In the genomic region with DNA sequence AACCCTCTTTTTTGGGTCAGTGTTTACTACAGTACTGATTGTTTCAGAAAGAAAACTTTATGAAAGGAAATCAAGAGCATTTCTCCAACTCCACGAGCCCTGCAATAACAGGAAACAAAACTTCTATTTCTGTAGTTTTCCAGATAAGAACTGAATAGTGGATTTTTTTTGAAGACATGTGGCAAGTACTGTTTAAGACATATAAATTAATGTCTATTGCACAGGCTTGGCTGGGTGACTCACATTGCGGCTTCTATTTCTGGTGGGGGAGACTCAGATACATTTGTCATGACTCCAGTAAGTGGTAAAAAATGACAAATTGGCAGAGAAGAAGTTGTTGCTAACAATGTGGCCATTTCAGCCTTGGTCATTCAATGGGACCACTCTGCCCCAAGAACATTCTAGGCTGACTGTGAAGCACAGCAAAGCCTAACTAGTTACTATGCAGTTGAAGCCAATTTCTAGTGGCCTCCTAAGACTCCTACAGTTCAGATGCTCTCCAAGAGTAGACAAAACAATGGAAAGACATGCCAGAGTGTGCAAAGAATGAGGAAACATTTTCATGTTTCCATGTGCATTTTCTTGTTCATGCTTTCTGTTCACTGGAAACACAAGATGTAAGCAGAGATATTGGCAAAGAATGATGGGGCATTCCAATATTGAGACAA, we compare ENCODE assay signal across 11 cellular contexts.
DNase-seq lines count a peak whose midpoint lies in the region; ATAC-seq and TF ChIP-seq lines count a peak whose summit lies in the region.
"Had no signal": no experiment of that assay in that cellular context is flagged by ENCODE, and none has a peak within 500 bp of the region (broad histone marks: within the 10 kb centered on the region; RNA-seq: fewer than 3 reads in every experiment).

No MANE protein-coding gene starts in this region.

- no peak overlapping the region for H3K4me3 ChIP-seq in left ventricle myocardium inferior
- no peak overlapping the region for H3K4me3 ChIP-seq in RWPE2 (ENCODE audit: severe bottlenecking)
- H3K4me3 ChIP-seq in foreskin fibroblast (ENCODE audit: low read depth in 1 of 2, low read length in 2 of 2) = no peak overlapping the region
- no peak overlapping the region for H3K4me3 ChIP-seq in thoracic aorta
- H3K4me3 ChIP-seq: upper lobe of left lung had no signal

- peak; percentile 84 for ATAC-seq in RWPE2 (ENCODE audit: low read depth)
- peak; percentile 81 for ATAC-seq in thoracic aorta (ENCODE audit: insufficient number of reproducible peaks, low FRiP score, low read depth)
- ATAC-seq: sciatic nerve had no signal

- in situ Hi-C loops in ACHN (cut with HindIII; ENCODE audit: low pct_ligation_motif_present, low pct_unique_long_range_greater_than_20kb, low sequenced_read_pairs) = no loop called here

- H3K36me3 ChIP-seq in left ventricle myocardium inferior (no peaks in the 10 kb centered on the region), RWPE2 (ENCODE audit: low read depth) (no peaks in the 10 kb centered on the region), thoracic aorta (no peaks in the 10 kb centered on the region)
- H3K36me3 ChIP-seq: upper lobe of left lung had no signal

- no peaks in the 10 kb centered on the region for H3K9me3 ChIP-seq in left ventricle myocardium inferior (replicated peaks)
- H3K9me3 ChIP-seq in RWPE2 (ENCODE audit: severe bottlenecking) = no peaks in the 10 kb centered on the region
- no peaks in the 10 kb centered on the region for H3K9me3 ChIP-seq in thoracic aorta
- H3K9me3 ChIP-seq: upper lobe of left lung had no signal

- no peaks in the 10 kb centered on the region for H3K27me3 ChIP-seq in left ventricle myocardium inferior (ENCODE audit: low read depth)
- H3K27me3 ChIP-seq in RWPE2 (ENCODE audit: insufficient read depth, poor library complexity, severe bottlenecking) = no peaks in the 10 kb centered on the region
- H3K27me3 ChIP-seq in thoracic aorta (replicated peaks; ENCODE audit: insufficient read depth) = no peaks in the 10 kb centered on the region
- H3K27me3 ChIP-seq: upper lobe of left lung had no signal

- intact Hi-C loops in left ventricle myocardium inferior (cut with micrococcal nuclease) = loop anchor here (10.0 kb wide), 1 partner anchor 84 kb away; no protein-coding TSS in a partner anchor
- intact Hi-C loops in cardiac septum (cut with DNase I) = loop anchor here (5.0 to 10.0 kb wide), 2 partner anchors 89 to 94 kb away; no protein-coding TSS in a partner anchor

- H3K27ac ChIP-seq in left ventricle myocardium inferior (replicated peaks) = peak overlapping the region; percentile 54
- H3K27ac ChIP-seq in RWPE2 (ENCODE audit: poor library complexity, severe bottlenecking) = peak overlapping the region; percentile 71
- peak overlapping the region; percentile 46 to 62 for H3K27ac ChIP-seq in thoracic aorta
- H3K27ac ChIP-seq: upper lobe of left lung had no signal

- H3K4me1 ChIP-seq in left ventricle myocardium inferior = peaks cover 18% of the 10 kb centered on the region
- H3K4me1 ChIP-seq in RWPE2 (ENCODE audit: insufficient read depth, poor library complexity, severe bottlenecking) = peaks cover 27% of the 10 kb centered on the region
- H3K4me1 ChIP-seq in thoracic aorta (ENCODE audit: control insufficient read depth in 1 of 2, low read depth in 2 of 2) = peaks cover 6 to 23% of the 10 kb centered on the region in 2 donors

- TF ChIP-seq CTCF in left ventricle myocardium inferior (IDR thresholded peaks at IDR 0.05; ENCODE audit: borderline replicate concordance) (no peak), RWPE2 (IDR thresholded peaks at IDR 0.05; ENCODE audit: poor library complexity, severe bottlenecking) (no peak), foreskin fibroblast (IDR thresholded peaks at IDR 0.05; ENCODE audit: low read depth, low read length) (no peak), thoracic aorta (IDR thresholded peaks at IDR 0.05) (no peak)

- DNase-seq in left ventricle myocardium inferior (no peak), cardiac septum (ENCODE audit: low spot score) (no peak), RWPE2 (ENCODE audit: low spot score) (peak; percentile 62), foreskin fibroblast (peak; percentile 89 to 91), thoracic aorta (ENCODE audit: low spot score) (peak; percentile 42), ACHN (no peak), pons (ENCODE audit: low spot score) (no peak), epidermal melanocyte (ENCODE audit: insufficient read length, low spot score) (no peak)
- DNase-seq: NCI-H82, upper lobe of left lung had no signal

Comparison
In these comparisons a context has a peak if more than half of its experiments do, and no peak if none do; other contexts are left out.
1. DNase-seq: peak in RWPE2 (single experiment), foreskin fibroblast (2 of 2) and thoracic aorta (single experiment); none in left ventricle myocardium inferior (single experiment), cardiac septum (single experiment), ACHN (single experiment), pons (single experiment) and epidermal melanocyte (single experiment).
2. Peak in every context shown above with its lines, with median percentiles within 50 percentile points of each other: H3K27ac ChIP-seq.